In the genomic region with DNA sequence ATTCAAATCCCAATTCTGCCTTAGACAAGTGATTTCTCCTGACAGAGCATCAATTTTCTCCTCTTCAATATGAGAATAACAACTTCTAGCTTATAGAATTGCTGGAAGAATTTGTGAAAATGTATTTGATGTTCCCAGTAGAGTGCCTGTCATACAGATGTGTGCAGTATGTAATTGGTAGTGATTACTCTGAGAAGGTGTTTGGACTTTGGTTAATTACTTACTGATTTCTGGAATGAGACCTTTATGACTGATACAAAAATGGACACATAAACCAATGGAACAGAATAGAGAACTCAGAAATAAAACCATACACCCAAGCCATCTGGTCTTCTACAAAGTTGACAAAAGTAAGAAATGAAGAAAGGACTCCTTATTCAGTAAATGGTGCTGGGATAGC, we compare ENCODE assay signal across 27 cellular contexts.
"Had no signal": no experiment of that assay in that cellular context is flagged by ENCODE, and none has a peak within 500 bp of the region (broad histone marks: within the 10 kb centered on the region; RNA-seq: fewer than 3 reads in every experiment).

No MANE protein-coding gene starts in this region.

- ATAC-seq: effector memory CD8-positive, alpha-beta T cell; esophagus mucosa; foreskin keratinocyte; gastroesophageal sphincter; heart left ventricle; heart right ventricle had no signal

- FAIRE-seq: colon, endometrium, endothelial cell of umbilical vein, frontal cortex had no signal

- DNase-seq: colonic mucosa; cortex of kidney; dermis blood vessel endothelial cell; dorsolateral prefrontal cortex; effector CD4-positive, alpha-beta T cell; effector CD8-positive, alpha-beta T cell; effector memory CD4-positive, alpha-beta T cell; effector memory CD8-positive, alpha-beta T cell; endodermal cell; erythroblast; esophagus squamous epithelium; foreskin fibroblast; foreskin keratinocyte; foreskin melanocyte; glutamatergic neuron; head of caudate nucleus; heart left ventricle; heart right ventricle had no signal

- H3K27me3 ChIP-seq: colonic mucosa, dorsolateral prefrontal cortex, esophagus muscularis mucosa, esophagus squamous epithelium, foreskin keratinocyte, gastroesophageal sphincter, heart left ventricle, heart right ventricle had no signal

- H3K27ac ChIP-seq: colonic mucosa, coronary artery, dorsolateral prefrontal cortex, epithelial cell of prostate, esophagus muscularis mucosa, esophagus squamous epithelium, foreskin keratinocyte, gastroesophageal sphincter, heart left ventricle, heart right ventricle had no signal

- H3K36me3 ChIP-seq: colonic mucosa, esophagus muscularis mucosa, esophagus squamous epithelium, gastroesophageal sphincter, heart left ventricle, heart right ventricle had no signal

- H3K4me1 ChIP-seq: colonic mucosa, esophagus squamous epithelium, foreskin keratinocyte, gastroesophageal sphincter had no signal

- H3K9me3 ChIP-seq: colonic mucosa had no signal

- H3K4me3 ChIP-seq: colonic mucosa, coronary artery, dorsolateral prefrontal cortex, esophagus muscularis mucosa, esophagus squamous epithelium, gastroesophageal sphincter, heart left ventricle, heart right ventricle had no signal
